In the genomic region with DNA sequence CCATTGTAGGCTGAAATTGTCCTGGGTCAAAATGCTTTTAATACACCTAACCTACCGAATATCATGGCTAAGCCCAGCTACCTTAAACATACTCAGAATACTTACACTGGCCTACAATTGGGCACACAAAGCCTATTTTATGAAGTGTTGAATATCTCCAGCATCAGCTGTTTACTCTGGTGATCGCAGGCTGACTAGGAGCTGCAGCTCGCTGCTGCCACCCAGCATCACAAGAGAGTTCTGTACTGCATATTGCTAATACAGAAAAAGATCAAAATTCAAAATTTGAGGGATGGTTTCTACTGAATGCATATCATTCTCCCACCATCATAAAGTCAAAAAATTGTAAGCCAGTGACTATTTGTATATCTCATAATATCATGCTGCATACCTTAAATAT, we compare ENCODE assay signal across 9 cellular contexts. TPM values are rescaled to one million over a fixed set of nuclear protein-coding genes. Genes with fewer than 3 reads are reported as not detected.
DNase-seq lines count a peak whose midpoint lies in the region; ATAC-seq, FAIRE-seq and TF ChIP-seq lines count a peak whose summit lies in the region.
"Had no signal": no experiment of that assay in that cellular context is flagged by ENCODE, and none has a peak within 500 bp of the region (broad histone marks: within the 10 kb centered on the region; RNA-seq: fewer than 3 reads in every experiment).

No MANE protein-coding gene starts in this region.

- WGBS in right lobe of liver (ENCODE audit: insufficient coverage, low coverage, low lambda C conversion rate, missing lambda C conversion rate): 92% methylated on average over 3 of the region's 3 CpGs
- 91% methylated on average over 3 of the region's 3 CpGs for WGBS in pancreas, 2 donors

- no peak overlapping the region for H3K4me3 ChIP-seq in DND-41 (ENCODE audit: low read depth in 1 of 2, low read length in 2 of 2)
- H3K4me3 ChIP-seq in HFF-Myc (replicated peaks; ENCODE audit: low read depth, low read length): no peak overlapping the region
- no peak overlapping the region for H3K4me3 ChIP-seq in adipocyte (ENCODE audit: low read length)
- H3K4me3 ChIP-seq in right lobe of liver: no peak overlapping the region
- H3K4me3 ChIP-seq in pancreas: no peak overlapping the region

- H3K36me3 ChIP-seq in DND-41 (ENCODE audit: insufficient read depth, low read length): no peaks in the 10 kb centered on the region
- peaks cover 50% of the 10 kb centered on the region for H3K36me3 ChIP-seq in adipocyte (ENCODE audit: control insufficient read depth, insufficient read depth, low read length, severe bottlenecking)
- peaks cover 0 to 17% (median 0%) of the 10 kb centered on the region in 4 donors for H3K36me3 ChIP-seq in right lobe of liver
- H3K36me3 ChIP-seq in pancreas: peaks cover 0 to 20% (median 0%) of the 10 kb centered on the region in 3 donors

- DNase-seq in DND-41 (no peak), HFF-Myc (ENCODE audit: extremely low read depth, low read depth) (peak; percentile 12), adipocyte (ENCODE audit: low read depth) (peak; percentile 21), right lobe of liver (no peak), pancreas (no peak), mucosa of gallbladder (ENCODE audit: low spot score) (no peak)
- DNase-seq: activated effector memory CD4-positive, alpha-beta T cell treated with Interleukin-2 at 50 U/mL for 16 hours had no signal

- TF ChIP-seq POLR2A in right lobe of liver (IDR thresholded peaks at IDR 0.05): no peak

- intact Hi-C loops in right lobe of liver (cut with DNase I) (no loop called here), pancreas (cut with DNase I) (no loop called here)

- no peaks in the 10 kb centered on the region for H3K79me2 ChIP-seq in DND-41 (ENCODE audit: insufficient read depth, low read length)

- no peak overlapping the region for H3K4me2 ChIP-seq in DND-41 (ENCODE audit: insufficient read depth, low read length)

- H4K20me1 ChIP-seq in DND-41 (ENCODE audit: insufficient read depth, low read length): no peaks in the 10 kb centered on the region

- H3K4me1 ChIP-seq in DND-41 (ENCODE audit: insufficient read depth, low read length) (no peaks in the 10 kb centered on the region), adipocyte (ENCODE audit: control insufficient read depth, insufficient read depth, low read length) (no peaks in the 10 kb centered on the region), right lobe of liver (no peaks in the 10 kb centered on the region), pancreas (no peaks in the 10 kb centered on the region)

- peak; percentile 3 for TF ChIP-seq CTCF in DND-41 (IDR thresholded peaks at IDR 0.05; ENCODE audit: borderline replicate concordance, extremely low read depth, low read length, poor library complexity, severe bottlenecking)
- peak; percentile 38 for TF ChIP-seq CTCF in HFF-Myc (IDR thresholded peaks at IDR 0.05; ENCODE audit: low read depth, low read length, missing control alignments)
- peak in 3 of 4 donors; percentile 7 to 25 (median 17) for TF ChIP-seq CTCF in right lobe of liver (IDR thresholded peaks at IDR 0.05)
- no peak for TF ChIP-seq CTCF in pancreas (IDR thresholded peaks at IDR 0.05)

- no peaks in the 10 kb centered on the region for H3K9me3 ChIP-seq in DND-41 (ENCODE audit: insufficient read depth, low read length, severe bottlenecking)
- no peaks in the 10 kb centered on the region for H3K9me3 ChIP-seq in adipocyte (ENCODE audit: control insufficient read depth, low read length)
- no peaks in the 10 kb centered on the region for H3K9me3 ChIP-seq in right lobe of liver
- no peaks in the 10 kb centered on the region for H3K9me3 ChIP-seq in pancreas

- no peak overlapping the region for H3K9ac ChIP-seq in DND-41 (ENCODE audit: low read depth, low read length)
- H3K9ac ChIP-seq in adipocyte (ENCODE audit: low read length): no peak overlapping the region

- H3K27me3 ChIP-seq in DND-41 (ENCODE audit: insufficient read depth, low read length, poor library complexity) (peaks cover 11% of the 10 kb centered on the region), adipocyte (replicated peaks; ENCODE audit: control insufficient read depth, insufficient read depth, low read length) (no peaks in the 10 kb centered on the region), right lobe of liver (no peaks in the 10 kb centered on the region), pancreas (no peaks in the 10 kb centered on the region)

- H2AFZ ChIP-seq in DND-41 (ENCODE audit: low read depth, low read length): no peak overlapping the region

- ATAC-seq in DND-41 (ENCODE audit: insufficient read depth, low read depth): no peak
- ATAC-seq in right lobe of liver: no peak
- no peak for ATAC-seq in HG02885 (IDR thresholded peaks at IDR 0.05; ENCODE audit: poor library complexity, unreplicated experiment)
- no peak for ATAC-seq in GM18867 (IDR thresholded peaks at IDR 0.05; ENCODE audit: unreplicated experiment)
- ATAC-seq in pancreas: no peak

- no peak for FAIRE-seq in pancreas (lab: Jason Lieb, UNC)

- H3K27ac ChIP-seq in DND-41 (ENCODE audit: low read length) (no peak overlapping the region), right lobe of liver (no peak overlapping the region), pancreas (no peak overlapping the region)

RNA-seq across cellular contexts. Expression of a gene that starts 55.3 kb away (rescaled TPM):
- 1 to 10 TPM; 3.5 to 6.1 (median 4.8) TPM for total RNA-seq in right lobe of liver
- 10 to 100 TPM in 1 of 6 donors, 1 to 10 TPM in 5; 3.1 to 12.5 (median 6.2) TPM for total RNA-seq in pancreas
- 1 to 10 TPM; 5.1 to 5.4 TPM for polyA plus RNA-seq in pancreas
- 22.4 TPM for total RNA-seq in mucosa of gallbladder

Comparison
In these comparisons a context has a peak if more than half of its experiments do, and no peak if none do; other contexts are left out.
1. DNase-seq: peak in HFF-Myc (single experiment) and adipocyte (single experiment); none in DND-41 (single experiment), right lobe of liver (0 of 3), pancreas (0 of 6) and mucosa of gallbladder (single experiment).
2. CTCF ChIP-seq: peak in DND-41 (single experiment), HFF-Myc (single experiment) and right lobe of liver (3 of 4); none in pancreas (0 of 4).